8 cellular contexts compared by ENCODE assay signal in the genomic region with DNA sequence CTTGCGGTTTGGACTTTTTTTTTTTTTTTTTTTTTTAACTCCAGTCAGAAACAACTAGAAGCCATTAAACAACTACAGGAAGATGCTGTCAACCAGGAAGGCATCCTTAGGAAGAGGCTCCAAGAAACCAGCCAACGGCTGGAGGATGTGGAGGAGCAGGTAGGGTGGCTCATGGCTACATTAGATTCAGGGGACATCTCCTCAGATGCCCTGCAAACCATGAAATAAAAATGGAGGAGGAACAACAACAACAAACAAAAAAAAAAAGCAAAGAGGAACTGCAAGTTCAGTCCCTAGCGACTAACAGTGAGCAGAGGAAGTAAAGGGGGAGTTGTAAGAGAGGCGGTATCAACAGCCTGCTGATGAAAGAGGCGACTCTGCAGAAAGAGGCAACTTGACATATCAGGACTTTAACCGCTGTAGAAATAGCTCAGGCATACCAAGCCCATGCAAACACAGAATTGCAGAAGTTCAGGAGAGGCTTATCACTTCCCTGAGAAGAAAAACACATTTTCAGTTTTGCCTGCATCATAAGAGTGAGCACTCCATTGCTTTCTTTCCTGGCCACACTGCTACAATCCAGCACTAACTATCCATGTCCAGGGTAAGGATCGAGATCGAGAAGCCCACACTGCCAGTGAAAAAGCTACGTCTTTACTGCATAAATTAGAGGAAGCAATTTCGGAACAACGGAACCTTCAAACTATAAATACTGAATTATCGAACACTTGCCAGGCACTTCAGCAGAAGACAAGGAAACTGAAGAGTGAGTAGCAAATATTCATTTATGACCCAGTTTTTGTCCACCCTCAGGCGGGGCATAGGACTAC.
DNase-seq lines count a peak whose midpoint lies in the region; ATAC-seq and TF ChIP-seq lines count a peak whose summit lies in the region.

No MANE protein-coding gene starts in this region.

- peak overlapping the region; percentile 8 for H3K27ac ChIP-seq in vagina

- H3K27me3 ChIP-seq in vagina, result no peaks in the 10 kb centered on the region

- intact Hi-C loops in vagina (cut with DNase I), result no loop called here

- ATAC-seq in GM19043 (IDR thresholded peaks at IDR 0.05; ENCODE audit: low read depth, unreplicated experiment), result peak; percentile 61
- ATAC-seq in HG03064 (IDR thresholded peaks at IDR 0.05; ENCODE audit: low read depth, unreplicated experiment), result peak; percentile 57

- no peak for TF ChIP-seq POLR2A in vagina (IDR thresholded peaks at IDR 0.05)

- H3K4me1 ChIP-seq in vagina, result peaks cover 6% of the 10 kb centered on the region

- H3K36me3 ChIP-seq in vagina, result no peaks in the 10 kb centered on the region

- DNase-seq in T follicular helper cell (ENCODE audit: low read depth) (peak; percentile 31), amniotic epithelial cell (ENCODE audit: low read depth) (peak; percentile 58), midbrain (lab: John Stamatoyannopoulos, UW) (peak; percentile 29), vagina (ENCODE audit: extremely low spot score in 2 of 2) (no peak), ecto neural progenitor cell (ENCODE audit: low spot score) (no peak), iPS-NIHi7 (ENCODE audit: extremely low spot score) (no peak)

- no peaks in the 10 kb centered on the region for H3K9me3 ChIP-seq in vagina

- TF ChIP-seq CTCF in vagina (IDR thresholded peaks at IDR 0.05), result no peak

- peak overlapping the region; percentile 8 to 29 for H3K4me3 ChIP-seq in vagina

Comparison
In these comparisons a context has a peak if more than half of its experiments do, and no peak if none do; other contexts are left out.
1. DNase-seq: peak in T follicular helper cell (single experiment), amniotic epithelial cell (single experiment) and midbrain (single experiment); none in vagina (0 of 2), ecto neural progenitor cell (single experiment) and iPS-NIHi7 (single experiment).